8 cellular contexts compared by ENCODE assay signal in genomic region chr19:2034253-2034652, GRCh38. TPM values are rescaled to one million over a fixed set of nuclear protein-coding genes. Genes with fewer than 3 reads are reported as not detected.
DNase-seq lines count a peak whose midpoint lies in the region; ATAC-seq and TF ChIP-seq lines count a peak whose summit lies in the region.
"Not testable (repeated sequence)": the region's sequence is repeated elsewhere in the genome, so short reads cannot be mapped to it uniquely, and the experiment has no call there.

No MANE protein-coding gene starts in this region.

- intact Hi-C loops in HCT116 (cut with micrococcal nuclease), result loop anchor here (5.0 kb wide), 1 partner anchor 118 kb away; the partner anchor contains the start of gene AP3D1
- intact Hi-C loops in OCI-LY7 (cut with micrococcal nuclease; ENCODE audit: unreplicated experiment); esophagus muscularis mucosa (cut with DNase I); lower lobe of right lung (cut with DNase I); gastrocnemius medialis (cut with DNase I; ENCODE audit: low total_unique reads); vagina (cut with DNase I): not testable (repeated sequence)

- H3K4me1 ChIP-seq in BLaER1 (peaks cover 34% of the 10 kb centered on the region), HCT116 (ENCODE audit: control insufficient read depth in 1 of 2, insufficient read depth in 2 of 2, low read length in 2 of 2) (peaks cover 46 to 64% of the 10 kb centered on the region in 2 experiments), OCI-LY7 (ENCODE audit: insufficient read depth, low read length, poor library complexity, severe bottlenecking) (peaks cover 11% of the 10 kb centered on the region), esophagus muscularis mucosa (peaks cover 29 to 68% (median 66%) of the 10 kb centered on the region in 4 donors), lower lobe of right lung (peaks cover 37% of the 10 kb centered on the region), gastrocnemius medialis (peaks cover 15 to 22% of the 10 kb centered on the region in 2 donors), vagina (peaks cover 50% of the 10 kb centered on the region)

- CTCF ChIA-PET in HCT116 (lab: Charles Lee); OCI-LY7 (lab: Charles Lee; ENCODE audit: unreplicated experiment): not testable (repeated sequence)
- CTCF ChIA-PET in activated naive CD4-positive, alpha-beta T cell treated with anti-CD3 and anti-CD28 coated beads, Interleukin-2, amount 10 ng/mL, durations not matched to agents 7 days and 5 days (lab: Charles Lee), result interaction anchor here (1.3 to 2.2 kb wide), 2 partner anchors 10 to 35 kb away, joined by 3 to 5 read pairs; no protein-coding TSS in a partner anchor

- peak overlapping the region; percentile 81 for H3K27ac Mint-ChIP-seq in activated naive CD4-positive, alpha-beta T cell treated with anti-CD3 and anti-CD28 coated beads, Interleukin-2, amount 10 ng/mL, durations not matched to agents 7 days and 5 days

- WGBS in esophagus muscularis mucosa, result 94% methylated on average over 9 of the region's 15 CpGs

- peaks cover 11% of the 10 kb centered on the region for H3K27me3 Mint-ChIP-seq in activated naive CD4-positive, alpha-beta T cell treated with anti-CD3 and anti-CD28 coated beads, Interleukin-2, amount 10 ng/mL, durations not matched to agents 7 days and 5 days

- peaks cover 38% of the 10 kb centered on the region for H3K4me1 Mint-ChIP-seq in activated naive CD4-positive, alpha-beta T cell treated with anti-CD3 and anti-CD28 coated beads, Interleukin-2, amount 10 ng/mL, durations not matched to agents 7 days and 5 days

- H3K79me2 ChIP-seq in HCT116 (ENCODE audit: insufficient read depth, low read length); OCI-LY7 (ENCODE audit: insufficient read depth, low read depth, low read length): not testable (repeated sequence)

- H3K36me3 ChIP-seq in BLaER1 (peaks cover 19% of the 10 kb centered on the region), OCI-LY7 (ENCODE audit: insufficient read depth, low read length) (peaks cover 19% of the 10 kb centered on the region), esophagus muscularis mucosa (peaks cover 11 to 16% (median 15%) of the 10 kb centered on the region in 4 donors), lower lobe of right lung (peaks cover 17% of the 10 kb centered on the region), gastrocnemius medialis (peaks cover 0 to 14% of the 10 kb centered on the region in 2 donors), vagina (peaks cover 0 to 15% of the 10 kb centered on the region in 2 donors)
- H3K36me3 ChIP-seq in HCT116 (ENCODE audit: control insufficient read depth in 1 of 2, insufficient read depth in 2 of 2, low read length in 2 of 2), result not testable (repeated sequence)

- not testable (repeated sequence) for H2AFZ ChIP-seq in HCT116 (ENCODE audit: low read depth, low read length, poor library complexity, severe bottlenecking); OCI-LY7 (ENCODE audit: low read length)

- not testable (repeated sequence) for DNase-seq in HCT116 (ENCODE audit: low read depth, low spot score); OCI-LY7 (ENCODE audit: low spot score); activated naive CD4-positive, alpha-beta T cell treated with anti-CD3 and anti-CD28 coated beads, Interleukin-2, amount 10 ng/mL, durations not matched to agents 7 days and 5 days; esophagus muscularis mucosa (ENCODE audit: extremely low spot score); lower lobe of right lung; gastrocnemius medialis; vagina (ENCODE audit: extremely low spot score in 2 of 2)

- H3K9me3 ChIP-seq in BLaER1 (peaks cover 11% of the 10 kb centered on the region), HCT116 (ENCODE audit: control insufficient read depth in 1 of 2, insufficient read depth in 1 of 2, low read depth in 1 of 2, low read length in 2 of 2) (peaks cover 0 to 11% of the 10 kb centered on the region in 2 experiments; a peak in 1 of 4 replicates), esophagus muscularis mucosa (peaks cover 0 to 12% (median 8%) of the 10 kb centered on the region in 4 donors)
- not testable (repeated sequence) for H3K9me3 ChIP-seq in OCI-LY7 (ENCODE audit: low read length); lower lobe of right lung; gastrocnemius medialis; vagina

- H3K9me2 ChIP-seq in HCT116 (ENCODE audit: insufficient read depth); OCI-LY7 (ENCODE audit: insufficient read depth, low read length): not testable (repeated sequence)

- H3K9me3 Mint-ChIP-seq in activated naive CD4-positive, alpha-beta T cell treated with anti-CD3 and anti-CD28 coated beads, Interleukin-2, amount 10 ng/mL, durations not matched to agents 7 days and 5 days, result not testable (repeated sequence)

- H3K27ac ChIP-seq in BLaER1; OCI-LY7 (ENCODE audit: low read depth, low read length, poor library complexity, severe bottlenecking): not testable (repeated sequence)
- peak overlapping the region; percentile 93 for H3K27ac ChIP-seq in HCT116 (ENCODE audit: low read depth, low read length)
- peak overlapping the region; percentile 40 to 90 (median 72) for H3K27ac ChIP-seq in esophagus muscularis mucosa (replicated peaks in 1 of 4)
- H3K27ac ChIP-seq in lower lobe of right lung, result peak overlapping the region; percentile 92
- H3K27ac ChIP-seq in gastrocnemius medialis, result peak overlapping the region; percentile 96 to 100 (median 100)
- peak overlapping the region; percentile 97 for H3K27ac ChIP-seq in vagina

- POLR2A ChIA-PET in HCT116 (lab: Charles Lee), result interaction anchor here (0.9 to 2.3 kb wide), 4 partner anchors 13 to 26 kb away, joined by 3 to 12 read pairs (median 6); no protein-coding TSS in a partner anchor
- POLR2A ChIA-PET in OCI-LY7 (lab: Charles Lee), result not testable (repeated sequence)

- TF ChIP-seq RAD21 in HCT116 (IDR thresholded peaks at IDR 0.05; ENCODE audit: low read depth), result not testable (repeated sequence)

- not testable (repeated sequence) for H3K4me3 Mint-ChIP-seq in activated naive CD4-positive, alpha-beta T cell treated with anti-CD3 and anti-CD28 coated beads, Interleukin-2, amount 10 ng/mL, durations not matched to agents 7 days and 5 days

- not testable (repeated sequence) for H3K4me3 ChIP-seq in BLaER1; OCI-LY7 (ENCODE audit: low read depth, low read length, poor library complexity, severe bottlenecking); esophagus muscularis mucosa; lower lobe of right lung; gastrocnemius medialis; vagina
- H3K4me3 ChIP-seq in HCT116 (replicated peaks in 1 of 2; ENCODE audit: low read depth in 1 of 2, low read length in 2 of 2), result peak overlapping the region; percentile 57 to 61

- not testable (repeated sequence) for H3K27me3 ChIP-seq in BLaER1; HCT116 (ENCODE audit: insufficient read depth, low read length); esophagus muscularis mucosa; lower lobe of right lung (ENCODE audit: low read depth); gastrocnemius medialis; vagina

- TF ChIP-seq CTCF in HCT116 (IDR thresholded peaks at IDR 0.05 in 2 of 3, conservative IDR thresholded peaks at IDR 0.05 in 1 of 3; ENCODE audit: borderline replicate concordance in 1 of 3, insufficient read depth in 1 of 3, low read depth in 2 of 3, low read length in 2 of 3); OCI-LY7 (conservative IDR thresholded peaks at IDR 0.05; ENCODE audit: low read length); esophagus muscularis mucosa (IDR thresholded peaks at IDR 0.05); lower lobe of right lung (IDR thresholded peaks at IDR 0.05); gastrocnemius medialis (IDR thresholded peaks at IDR 0.05 in 4 of 5, conservative IDR thresholded peaks at IDR 0.05 in 1 of 5); vagina (IDR thresholded peaks at IDR 0.05): not testable (repeated sequence)

- RAD21 ChIA-PET in HCT116 (lab: Charles Lee; ENCODE audit: low non-redundant PET in 1 of 2, low total read pairs in 2 of 2, uncharacterized antibody in 2 of 2, unreplicated experiment in 2 of 2), result not testable (repeated sequence)

- not testable (repeated sequence) for TF ChIP-seq POLR2A in HCT116 (IDR thresholded peaks at IDR 0.05; ENCODE audit: borderline replicate concordance, extremely low read depth, insufficient read depth, insufficient read length); esophagus muscularis mucosa (IDR thresholded peaks at IDR 0.05; ENCODE audit: low read depth); gastrocnemius medialis (IDR thresholded peaks at IDR 0.05); vagina (IDR thresholded peaks at IDR 0.05)

- peaks cover 20% of the 10 kb centered on the region for H4K20me1 ChIP-seq in BLaER1
- H4K20me1 ChIP-seq in HCT116 (ENCODE audit: insufficient read depth); OCI-LY7 (ENCODE audit: insufficient read depth, low read length): not testable (repeated sequence)

- BruUV-seq in HCT116 (replicated peaks; lab: Mats Ljungman, UMichigan); OCI-LY7 (replicated peaks; lab: Mats Ljungman, UMichigan): not testable (repeated sequence)

- not testable (repeated sequence) for TF ChIP-seq EP300 in esophagus muscularis mucosa (IDR thresholded peaks at IDR 0.05)

- peaks cover 13% of the 10 kb centered on the region for H3K36me3 Mint-ChIP-seq in activated naive CD4-positive, alpha-beta T cell treated with anti-CD3 and anti-CD28 coated beads, Interleukin-2, amount 10 ng/mL, durations not matched to agents 7 days and 5 days

- ATAC-seq in HCT116, lower lobe of right lung, gastrocnemius medialis: not testable (repeated sequence)

- in situ Hi-C loops in gastrocnemius medialis (cut with MboI; ENCODE audit: low sequenced_read_pairs in 4 of 4), result not testable (repeated sequence)

- not testable (repeated sequence) for H3K9ac ChIP-seq in BLaER1
- peak overlapping the region; percentile 65 for H3K9ac ChIP-seq in HCT116 (ENCODE audit: low read length)

- H3K4me2 ChIP-seq in BLaER1, result peak overlapping the region; percentile 90
- H3K4me2 ChIP-seq in HCT116 (ENCODE audit: low read length), result peak overlapping the region; percentile 85
- peak overlapping the region; percentile 36; the same call in 1 of the 2 replicates for H3K4me2 ChIP-seq in OCI-LY7 (ENCODE audit: low read length)

RNA-seq across cellular contexts. Expression of gene MKNK2, which starts 16.8 kb away (rescaled TPM):
- total RNA-seq in HCT116 (2021; ENCODE audit: unreplicated experiment) (271 TPM), OCI-LY7 (2022) (200 and 225 TPM in 2 replicates), esophagus muscularis mucosa (100 to 1,000 TPM; 113 to 267 (median 193) TPM), lower lobe of right lung (268 TPM), gastrocnemius medialis (1,000 to 10,000 TPM; 1,858 to 2,149 (median 1,965) TPM), vagina (185 TPM)
- polyA plus RNA-seq in HCT116 (2012), result 225 and 297 TPM in 2 replicates
- total RNA-seq in OCI-LY7 (2014; rRNA removed; shearing (Covaris generic)), result 97.0 and 115 TPM in 2 replicates

RNA-seq across cellular contexts. Expression of gene BTBD2, which starts 18.7 kb away (rescaled TPM):
- total RNA-seq in HCT116 (2021; ENCODE audit: unreplicated experiment), result 112 TPM
- polyA plus RNA-seq in HCT116 (2012), result 136 and 158 TPM in 2 replicates
- 41.9 and 53.9 TPM in 2 replicates for total RNA-seq in OCI-LY7 (2014; rRNA removed; shearing (Covaris generic))
- 91.6 and 109 TPM in 2 replicates for total RNA-seq in OCI-LY7 (2022)
- total RNA-seq in esophagus muscularis mucosa, result 100 to 1,000 TPM in 1 of 4 donors, 10 to 100 TPM in 3; 52.8 to 137 (median 77.1) TPM
- 62.0 TPM for total RNA-seq in lower lobe of right lung
- total RNA-seq in gastrocnemius medialis, result 10 to 100 TPM; 54.6 to 82.9 (median 63.6) TPM
- total RNA-seq in vagina, result 81.5 TPM

Comparison
In these comparisons a context has a peak if more than half of its experiments do, and no peak if none do; other contexts are left out.
1. H3K4me2 ChIP-seq: peak in every context shown above with its lines; median percentile 90 in BLaER1; 85 in HCT116; 36 in OCI-LY7.